In genomic region chr2:40256008-40256407, GRCh38 we compare ENCODE assay signal across 35 cellular contexts.
"Had no signal": no experiment of that assay in that cellular context is flagged by ENCODE, and none has a peak within 500 bp of the region (broad histone marks: within the 10 kb centered on the region; RNA-seq: fewer than 3 reads in every experiment).

No MANE protein-coding gene starts in this region.

- H3K36me3 ChIP-seq: adrenal gland had no signal

- H3K9me3 ChIP-seq: adrenal gland, body of pancreas had no signal

- H3K9me3 Mint-ChIP-seq: activated B cell treated with CpG ODN at 0.5 μM for 24 hours; activated CD4-positive, alpha-beta memory T cell treated with anti-CD3 and anti-CD28 coated beads for 36 hours; activated CD4-positive, alpha-beta T cell treated with anti-CD3 and anti-CD28 coated beads, Interleukin-2, amount 10 ng/mL, durations not matched to agents 24 days and 14 days; activated CD8-positive, alpha-beta T cell treated with anti-CD3 and anti-CD28 coated beads for 36 hours; activated naive CD4-positive, alpha-beta T cell treated with anti-CD3 and anti-CD28 coated beads for 36 hours; activated naive CD8-positive, alpha-beta T cell treated with anti-CD3 and anti-CD28 coated beads for 36 hours; activated T-cell treated with anti-CD3 and anti-CD28 coated beads, Interleukin-2, amount 50 U/mL, for 4 hours; activated T-helper 1 cell treated with anti-CD3 and anti-CD28 coated beads, Interleukin-12 subunit alpha, Interleukin-12 subunit beta, Interleukin-2, Interleukin-4 antibody, amounts not matched to agents 30 ng/mL and 10 ng/mL and 1 ng/mL, durations not matched to agents 14 hours and 24 hours and 36 hours; central memory CD8-positive, alpha-beta T cell; T-helper 1 cell treated with Interleukin-12 subunit alpha and Interleukin-12 subunit beta and Interleukin-4 antibody, amounts not matched to agents 30 μg/mL and 1 μg/mL, for 36 hours; T-helper 2 cell treated with Interferon-gamma antibody and Interleukin-4, amounts not matched to agents 5 μg/mL and 100 μg/mL, for 36 hours had no signal

- H3K4me3 Mint-ChIP-seq: activated B cell treated with CpG ODN at 0.5 μM for 24 hours; activated CD4-positive, alpha-beta memory T cell treated with anti-CD3 and anti-CD28 coated beads for 36 hours; activated CD4-positive, alpha-beta T cell treated with anti-CD3 and anti-CD28 coated beads, Interleukin-2, amount 10 ng/mL, durations not matched to agents 24 days and 14 days; activated CD8-positive, alpha-beta T cell treated with anti-CD3 and anti-CD28 coated beads for 36 hours; activated naive CD4-positive, alpha-beta T cell treated with anti-CD3 and anti-CD28 coated beads for 36 hours; activated naive CD8-positive, alpha-beta T cell treated with anti-CD3 and anti-CD28 coated beads for 36 hours; activated T-cell treated with anti-CD3 and anti-CD28 coated beads, Interleukin-2, amount 50 U/mL, for 4 hours; activated T-cell treated with anti-CD3 and anti-CD28 coated beads, Interleukin-2, amount 50 U/mL, for 72 hours; activated T-helper 1 cell treated with anti-CD3 and anti-CD28 coated beads, Interleukin-12 subunit alpha, Interleukin-12 subunit beta, Interleukin-2, Interleukin-4 antibody, amounts not matched to agents 30 ng/mL and 10 ng/mL and 1 ng/mL, durations not matched to agents 14 hours and 24 hours and 36 hours; activated T-helper 17 cell treated with anti-CD3 and anti-CD28 coated beads, Interleukin-2, amount 50 U/mL, for 72 hours; central memory CD8-positive, alpha-beta T cell; T-helper 1 cell treated with Interleukin-12 subunit alpha and Interleukin-12 subunit beta and Interleukin-4 antibody, amounts not matched to agents 30 μg/mL and 1 μg/mL, for 36 hours; T-helper 2 cell treated with Interferon-gamma antibody and Interleukin-4, amounts not matched to agents 5 μg/mL and 100 μg/mL, for 36 hours had no signal

- H3K4me3 ChIP-seq: adrenal gland, body of pancreas had no signal

- H3K27ac Mint-ChIP-seq: activated B cell treated with CpG ODN at 0.5 μM for 24 hours; activated CD4-positive, alpha-beta memory T cell treated with anti-CD3 and anti-CD28 coated beads for 36 hours; activated CD4-positive, alpha-beta T cell treated with anti-CD3 and anti-CD28 coated beads, Interleukin-2, amount 10 ng/mL, durations not matched to agents 24 days and 14 days; activated CD8-positive, alpha-beta T cell treated with anti-CD3 and anti-CD28 coated beads for 36 hours; activated naive CD4-positive, alpha-beta T cell treated with anti-CD3 and anti-CD28 coated beads for 36 hours; activated naive CD4-positive, alpha-beta T cell treated with anti-CD3 and anti-CD28 coated beads, Interleukin-2, amount 50 U/mL, for 72 hours; activated naive CD8-positive, alpha-beta T cell treated with anti-CD3 and anti-CD28 coated beads for 36 hours; activated T-cell treated with anti-CD3 and anti-CD28 coated beads, Interleukin-2, amount 50 U/mL, for 72 hours; activated T-helper 1 cell treated with anti-CD3 and anti-CD28 coated beads, Interleukin-12 subunit alpha, Interleukin-12 subunit beta, Interleukin-2, Interleukin-4 antibody, amounts not matched to agents 30 ng/mL and 10 ng/mL and 1 ng/mL, durations not matched to agents 14 hours and 24 hours and 36 hours; activated T-helper 17 cell treated with anti-CD3 and anti-CD28 coated beads, Interleukin-2, amount 50 U/mL, for 72 hours; T-helper 1 cell treated with Interleukin-12 subunit alpha and Interleukin-12 subunit beta and Interleukin-4 antibody, amounts not matched to agents 30 μg/mL and 1 μg/mL, for 36 hours; T-helper 2 cell treated with Interferon-gamma antibody and Interleukin-4, amounts not matched to agents 5 μg/mL and 100 μg/mL, for 36 hours had no signal

- ATAC-seq: activated CD8-positive, alpha-beta T cell treated with anti-CD3 and anti-CD28 coated beads for 36 hours; activated naive CD4-positive, alpha-beta T cell treated with anti-CD3 and anti-CD28 coated beads, Interleukin-2, amount 50 U/mL, for 72 hours; activated T-cell treated with anti-CD3 and anti-CD28 coated beads, Interleukin-2, amount 50 U/mL, for 4 hours; activated T-cell treated with anti-CD3 and anti-CD28 coated beads, Interleukin-2, amount 50 U/mL, for 72 hours; activated T-helper 17 cell treated with anti-CD3 and anti-CD28 coated beads, Interleukin-2, amount 50 U/mL, for 72 hours; body of pancreas had no signal

- DNase-seq: activated B cell treated with CpG ODN at 0.5 μM for 24 hours; activated CD4-positive, alpha-beta memory T cell treated with anti-CD3 and anti-CD28 coated beads for 36 hours; activated CD4-positive, alpha-beta T cell treated with anti-CD3 and anti-CD28 coated beads for 4 hours; activated CD4-positive, alpha-beta T cell treated with anti-CD3 and anti-CD28 coated beads, Interleukin-2, amount 10 ng/mL, durations not matched to agents 24 days and 14 days; activated CD4-positive, alpha-beta T cell treated with anti-CD3 and anti-CD28 coated beads, Interleukin-2, amount 50 U/mL, for 1 hour; activated CD4-positive, alpha-beta T cell treated with anti-CD3 and anti-CD28 coated beads, Interleukin-2, amount 50 U/mL, for 4 hours; activated CD4-positive, CD25-positive, alpha-beta regulatory T cell treated with anti-CD3 and anti-CD28 coated beads, Interleukin-2, amount 50 U/mL, for 72 hours; activated CD8-positive, alpha-beta memory T cell treated with anti-CD3 and anti-CD28 coated beads, Interleukin-2, amount 50 U/mL, for 4 hours; activated CD8-positive, alpha-beta T cell treated with anti-CD3 and anti-CD28 coated beads for 36 hours; activated effector memory CD4-positive, alpha-beta T cell treated with anti-CD3 and anti-CD28 coated beads, Interleukin-2, amount 50 U/mL, for 16 hours; activated gamma-delta T cell treated with Interleukin-2 at 50 U/mL for 16 hours; activated naive CD4-positive, alpha-beta T cell; activated naive CD4-positive, alpha-beta T cell treated with anti-CD3 and anti-CD28 coated beads for 36 hours; activated naive CD4-positive, alpha-beta T cell treated with anti-CD3 and anti-CD28 coated beads, Interleukin-2, amount 50 U/mL, for 16 hours; activated naive CD8-positive, alpha-beta T cell treated with anti-CD3 and anti-CD28 coated beads for 36 hours; activated T-cell treated with anti-CD3 and anti-CD28 coated beads for 4 hours; activated T-cell treated with anti-CD3 and anti-CD28 coated beads, Interleukin-2, amount 50 U/mL, for 1 hour; activated T-cell treated with anti-CD3 and anti-CD28 coated beads, Interleukin-2, amount 50 U/mL, for 4 hours; activated T-cell treated with anti-CD3 and anti-CD28 coated beads, Interleukin-2, amount 50 U/mL, for 72 hours; adrenal gland; amniotic stem cell; aorta; body of pancreas; caudate nucleus; cerebellar nuclear complex; T-helper 1 cell; T-helper 2 cell; T-helper 9 cell had no signal

- H3K27me3 ChIP-seq: adrenal gland, body of pancreas had no signal

- H3K27me3 Mint-ChIP-seq: activated B cell treated with CpG ODN at 0.5 μM for 24 hours; activated CD4-positive, alpha-beta memory T cell treated with anti-CD3 and anti-CD28 coated beads for 36 hours; activated CD4-positive, alpha-beta T cell treated with anti-CD3 and anti-CD28 coated beads, Interleukin-2, amount 10 ng/mL, durations not matched to agents 24 days and 14 days; activated CD8-positive, alpha-beta T cell treated with anti-CD3 and anti-CD28 coated beads for 36 hours; activated T-helper 17 cell treated with anti-CD3 and anti-CD28 coated beads, Interleukin-2, amount 50 U/mL, for 72 hours; central memory CD8-positive, alpha-beta T cell had no signal

- H3K4me1 Mint-ChIP-seq: activated B cell treated with CpG ODN at 0.5 μM for 24 hours; activated naive CD8-positive, alpha-beta T cell treated with anti-CD3 and anti-CD28 coated beads for 36 hours; activated T-helper 17 cell treated with anti-CD3 and anti-CD28 coated beads, Interleukin-2, amount 50 U/mL, for 72 hours; central memory CD8-positive, alpha-beta T cell had no signal

- H3K4me1 ChIP-seq: adrenal gland had no signal

- H3K27ac ChIP-seq: adrenal gland, body of pancreas, VCaP had no signal

- H3K36me3 Mint-ChIP-seq: activated CD4-positive, alpha-beta memory T cell treated with anti-CD3 and anti-CD28 coated beads for 36 hours; activated naive CD4-positive, alpha-beta T cell treated with anti-CD3 and anti-CD28 coated beads, Interleukin-2, amount 50 U/mL, for 72 hours; activated naive CD8-positive, alpha-beta T cell treated with anti-CD3 and anti-CD28 coated beads for 36 hours had no signal
